Comparison of ENCODE assay signal across 14 cellular contexts in the genomic region with DNA sequence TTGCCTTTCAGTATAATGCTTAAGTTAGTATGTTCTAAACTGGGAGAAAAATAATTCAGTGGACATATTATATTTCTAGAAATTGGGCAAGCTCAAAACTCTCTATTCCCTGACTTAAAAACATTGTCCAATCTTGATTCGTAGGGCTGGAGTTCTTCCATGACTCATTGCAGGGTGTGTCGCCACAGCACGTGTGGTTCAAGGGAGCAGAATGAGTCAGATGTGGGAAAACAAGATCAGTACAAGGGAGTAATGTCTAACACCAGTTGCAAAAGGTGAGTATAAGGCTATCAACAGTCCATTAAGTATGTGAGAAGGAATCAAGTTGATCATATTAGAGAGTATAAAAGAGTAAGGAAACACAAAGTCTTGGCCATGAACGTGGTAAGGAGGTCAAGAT.
DNase-seq lines count a peak whose midpoint lies in the region; TF ChIP-seq lines count a peak whose summit lies in the region.
"Had no signal": no experiment of that assay in that cellular context is flagged by ENCODE, and none has a peak within 500 bp of the region (broad histone marks: within the 10 kb centered on the region; RNA-seq: fewer than 3 reads in every experiment).

No MANE protein-coding gene starts in this region.

- H3K4me3 Mint-ChIP-seq in nephron progenitor cell, result no peak overlapping the region
- H3K4me3 Mint-ChIP-seq: CD4-positive, CD25-positive, alpha-beta regulatory T cell; stimulated activated effector memory CD8-positive, alpha-beta T cell treated with anti-CD3 and anti-CD28 coated beads, Interleukin-12 subunit alpha, Interleukin-12 subunit beta, amount 100 ng/mL, for 72 hours had no signal

- peaks cover 7% of the 10 kb centered on the region for H3K4me1 Mint-ChIP-seq in nephron progenitor cell
- H3K4me1 Mint-ChIP-seq: CD4-positive, CD25-positive, alpha-beta regulatory T cell; stimulated activated effector memory CD8-positive, alpha-beta T cell treated with anti-CD3 and anti-CD28 coated beads, Interleukin-12 subunit alpha, Interleukin-12 subunit beta, amount 100 ng/mL, for 72 hours had no signal

- DNase-seq in AG10803 (ENCODE audit: low read depth), result peak; percentile 16
- peak; percentile 11 to 32 for DNase-seq in Kasumi-1 (lab: John Stamatoyannopoulos, UW)
- peak; percentile 51 for DNase-seq in astrocyte of the hippocampus (ENCODE audit: low read depth, low spot score)
- peak; percentile 65 for DNase-seq in kidney tubule cell (ENCODE audit: low spot score)
- DNase-seq in nephron progenitor cell, result no peak
- no peak for DNase-seq in activated CD4-positive, alpha-beta T cell treated with anti-CD3 and anti-CD28 coated beads for 1 hour
- DNase-seq in retina, result no peak
- no peak for DNase-seq in putamen (ENCODE audit: low spot score)
- DNase-seq: CD4-positive, CD25-positive, alpha-beta regulatory T cell; dorsolateral prefrontal cortex; NCI-H1436 treated with DMSO at 0.1 percent for 48 hours; stimulated activated CD4-positive, alpha-beta T cell treated with anti-CD3 and anti-CD28 coated beads, Interleukin-15, amount 100 ng/mL, for 24 hours had no signal

- H3K4me3 ChIP-seq in AG10803 (ENCODE audit: low read length), result no peak overlapping the region
- H3K4me3 ChIP-seq: dorsolateral prefrontal cortex had no signal

- no peak for TF ChIP-seq CTCF in AG10803 (conservative IDR thresholded peaks at IDR 0.05; ENCODE audit: low read length)
- no peak for TF ChIP-seq CTCF in nephron progenitor cell (IDR thresholded peaks at IDR 0.05)

- no peak overlapping the region for H3K27ac Mint-ChIP-seq in nephron progenitor cell
- H3K27ac Mint-ChIP-seq: activated T-helper 2 cell treated with anti-CD3 and anti-CD28 coated beads, Interferon-gamma antibody, Interleukin-2, Interleukin-4, amounts not matched to agents 10 μg/mL and 5 μg/mL and 100 μg/mL, durations not matched to agents 14 hours and 24 hours and 36 hours; CD4-positive, CD25-positive, alpha-beta regulatory T cell; stimulated activated effector memory CD8-positive, alpha-beta T cell treated with anti-CD3 and anti-CD28 coated beads, Interleukin-12 subunit alpha, Interleukin-12 subunit beta, amount 100 ng/mL, for 72 hours had no signal

- H3K36me3 Mint-ChIP-seq in nephron progenitor cell (ENCODE audit: low read depth), result no peaks in the 10 kb centered on the region
- H3K36me3 Mint-ChIP-seq: CD4-positive, CD25-positive, alpha-beta regulatory T cell; stimulated activated effector memory CD8-positive, alpha-beta T cell treated with anti-CD3 and anti-CD28 coated beads, Interleukin-12 subunit alpha, Interleukin-12 subunit beta, amount 100 ng/mL, for 72 hours had no signal

- peaks cover 15% of the 10 kb centered on the region for H3K9me3 Mint-ChIP-seq in nephron progenitor cell

- no peaks in the 10 kb centered on the region for H3K27me3 Mint-ChIP-seq in nephron progenitor cell (ENCODE audit: low read depth, poor library complexity)
- H3K27me3 Mint-ChIP-seq: CD4-positive, CD25-positive, alpha-beta regulatory T cell had no signal

Comparison
In these comparisons a context has a peak if more than half of its experiments do, and no peak if none do; other contexts are left out.
1. DNase-seq: peak in AG10803 (single experiment), Kasumi-1 (2 of 2), astrocyte of the hippocampus (single experiment) and kidney tubule cell (single experiment); none in nephron progenitor cell (single experiment), activated CD4-positive, alpha-beta T cell treated with anti-CD3 and anti-CD28 coated beads for 1 hour (single experiment), retina (single experiment) and putamen (single experiment).